8 cellular contexts compared by ENCODE assay signal in the genomic region with DNA sequence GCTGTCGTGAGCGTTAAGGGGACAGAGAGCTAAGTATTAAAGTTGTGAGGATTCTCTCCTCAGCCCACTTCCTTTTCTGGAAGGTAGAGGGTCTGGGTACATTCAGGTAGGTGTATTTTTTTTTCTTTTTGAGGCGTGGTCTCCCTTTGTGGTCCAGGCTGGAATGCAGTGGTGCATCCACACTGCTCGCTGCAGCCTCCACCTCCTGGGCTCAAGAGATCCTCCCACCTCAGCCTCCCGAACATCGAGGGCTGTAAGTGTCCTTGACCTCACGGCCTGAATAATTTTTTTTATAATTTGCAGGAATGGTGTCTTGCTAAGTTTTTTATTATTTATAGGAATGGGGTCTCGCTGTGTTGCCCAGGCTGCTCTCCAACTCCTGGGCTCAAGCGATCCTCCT. TPM values are rescaled to one million over a fixed set of nuclear protein-coding genes. Genes with fewer than 3 reads are reported as not detected.
DNase-seq lines count a peak whose midpoint lies in the region; ATAC-seq and TF ChIP-seq lines count a peak whose summit lies in the region.

No MANE protein-coding gene starts in this region.

- intact Hi-C loops in gastrocnemius medialis (cut with DNase I; ENCODE audit: low total_unique reads): no loop called here

- TF ChIP-seq POLR2A in gastrocnemius medialis (IDR thresholded peaks at IDR 0.05): no peak

- H3K36me3 ChIP-seq in SJSA1: peaks cover 53% of the 10 kb centered on the region
- H3K36me3 ChIP-seq in gastrocnemius medialis: peaks cover 0 to 37% of the 10 kb centered on the region in 2 donors

- ATAC-seq in gastrocnemius medialis (no peak), GM21423 (IDR thresholded peaks at IDR 0.05; ENCODE audit: unreplicated experiment) (no peak), GM19397 (IDR thresholded peaks at IDR 0.05; ENCODE audit: unreplicated experiment) (no peak)

- H3K9me3 ChIP-seq in SJSA1 (replicated peaks) (no peaks in the 10 kb centered on the region), gastrocnemius medialis (no peaks in the 10 kb centered on the region)

- in situ Hi-C loops in gastrocnemius medialis (cut with MboI; ENCODE audit: low sequenced_read_pairs in 4 of 4): no loop called here

- no peak for DNase-seq in GM12865 (ENCODE audit: low read depth)
- no peak for DNase-seq in SJSA1 (ENCODE audit: low read depth in 1 of 2, low spot score in 2 of 2)
- DNase-seq in fibroblast of pulmonary artery (ENCODE audit: low read depth): no peak
- DNase-seq in gastrocnemius medialis: no peak
- DNase-seq in NCI-H2107 treated with DMSO at 0.1 percent for 48 hours (lab: John Stamatoyannopoulos, UW; ENCODE audit: unreplicated experiment): no peak
- DNase-seq in NCI-H526 treated with DMSO at 0.1 percent for 48 hours (lab: John Stamatoyannopoulos, UW): no peak

- H3K27me3 ChIP-seq in SJSA1 (replicated peaks): no peaks in the 10 kb centered on the region
- H3K27me3 ChIP-seq in gastrocnemius medialis: no peaks in the 10 kb centered on the region

- TF ChIP-seq CTCF in GM12865 (IDR thresholded peaks at IDR 0.05; ENCODE audit: insufficient read depth, low read depth, low read length, missing control alignments) (no peak), fibroblast of pulmonary artery (IDR thresholded peaks at IDR 0.05; ENCODE audit: low read length, missing control alignments) (no peak), gastrocnemius medialis (IDR thresholded peaks at IDR 0.05 in 4 of 5, conservative IDR thresholded peaks at IDR 0.05 in 1 of 5) (no peak)

- H3K4me1 ChIP-seq in SJSA1 (replicated peaks): peaks cover 13% of the 10 kb centered on the region
- H3K4me1 ChIP-seq in gastrocnemius medialis: peaks cover 10 to 11% of the 10 kb centered on the region in 2 donors

- H3K4me3 ChIP-seq in GM12865 (ENCODE audit: low read depth, low read length): peak overlapping the region; percentile 96
- peak overlapping the region; percentile 75 for H3K4me3 ChIP-seq in SJSA1
- H3K4me3 ChIP-seq in fibroblast of pulmonary artery (replicated peaks; ENCODE audit: low read depth, low read length): peak overlapping the region; percentile 93
- H3K4me3 ChIP-seq in gastrocnemius medialis: peak overlapping the region; percentile 93 to 100 (median 96)

- H3K27ac ChIP-seq in SJSA1: no peak overlapping the region
- peak overlapping the region in 1 of 4 donors; percentile 80 for H3K27ac ChIP-seq in gastrocnemius medialis

RNA-seq across cellular contexts. Expression of a gene that starts 1.4 kb away (rescaled TPM):
- 7.0 and 14.3 TPM in 2 replicates for total RNA-seq in SJSA1 (2014; rRNA removed; shearing (Covaris generic))
- 10 to 100 TPM; 10.4 to 29.0 (median 12.2) TPM for total RNA-seq in gastrocnemius medialis

RNA-seq across cellular contexts. Expression of a gene that starts 19.2 kb away (rescaled TPM):
- 9.7 and 10.3 TPM in 2 replicates for total RNA-seq in SJSA1 (2014; rRNA removed; shearing (Covaris generic))
- 10 to 100 TPM; 11.9 to 17.4 (median 15.0) TPM for total RNA-seq in gastrocnemius medialis

RNA-seq across cellular contexts. Expression of a gene that starts 36.1 kb away (rescaled TPM):
- 1.5 and 2.9 TPM in 2 replicates for total RNA-seq in SJSA1 (2014; rRNA removed; shearing (Covaris generic))
- total RNA-seq in gastrocnemius medialis: 10 to 100 TPM; 27.9 to 81.2 (median 48.6) TPM
